In genomic region chr17:58513913-58514794, GRCh38 we compare ENCODE assay signal across 8 cellular contexts. TPM values are rescaled to one million over a fixed set of nuclear protein-coding genes. Genes with fewer than 3 reads are reported as not detected.
DNase-seq lines count a peak whose midpoint lies in the region; ATAC-seq and TF ChIP-seq lines count a peak whose summit lies in the region.

MTMR4 (minus strand) TSS chr17:58514638; CDS start chr17:58514407, 231 bp downstream.

- H3K36me3 Mint-ChIP-seq in neural crest cell (ENCODE audit: low read depth), result peaks cover 16% of the 10 kb centered on the region

- H3K4me1 ChIP-seq in SJCRH30, result peaks cover 9% of the 10 kb centered on the region; the same call in 1 of the 2 replicates

- H3K27ac ChIP-seq in SJCRH30, result peak within 1 kb of the TSS; percentile 59

- no peaks in the 10 kb centered on the region for H3K9me3 ChIP-seq in SJCRH30 (replicated peaks)

- H3K4me3 Mint-ChIP-seq in neural crest cell, result peak within 1 kb of the TSS; percentile 96
- H3K4me3 Mint-ChIP-seq in stimulated activated naive CD8-positive, alpha-beta T cell treated with anti-CD3 and anti-CD28 coated beads, Interleukin-15, amount 100 ng/mL, for 72 hours, result peak within 1 kb of the TSS; percentile 89 to 97

- DNase-seq in M059J (ENCODE audit: low read depth), result peak; percentile 69
- DNase-seq in SJCRH30, result peak; percentile 83 to 85
- DNase-seq in activated gamma-delta T cell treated with anti-CD3 and anti-CD28 coated beads, Interleukin-2, amount 50 U/mL, for 16 hours (ENCODE audit: low read depth), result peak; percentile 57
- peak; percentile 57 for DNase-seq in foreskin melanocyte
- DNase-seq in neural crest cell (ENCODE audit: low read depth, low spot score), result peak; percentile 79
- peak; percentile 68 to 76 for DNase-seq in stimulated activated naive CD8-positive, alpha-beta T cell treated with anti-CD3 and anti-CD28 coated beads, Interleukin-15, amount 100 ng/mL, for 72 hours

- ATAC-seq in stimulated activated naive CD8-positive, alpha-beta T cell treated with anti-CD3 and anti-CD28 coated beads, Interleukin-15, amount 100 ng/mL, for 72 hours, result peak; percentile 8
- no peak for ATAC-seq in HG03442 (IDR thresholded peaks at IDR 0.05; ENCODE audit: unreplicated experiment)

- H3K9me3 Mint-ChIP-seq in neural crest cell, result no peaks in the 10 kb centered on the region
- no peaks in the 10 kb centered on the region for H3K9me3 Mint-ChIP-seq in stimulated activated naive CD8-positive, alpha-beta T cell treated with anti-CD3 and anti-CD28 coated beads, Interleukin-15, amount 100 ng/mL, for 72 hours

- peaks cover 13% of the 10 kb centered on the region; the same call in 1 of the 2 replicates for H3K36me3 ChIP-seq in SJCRH30

- peak within 1 kb of the TSS; percentile 53 for H3K4me3 ChIP-seq in GM12875 (ENCODE audit: low read depth, low read length)
- peak within 1 kb of the TSS; percentile 84 for H3K4me3 ChIP-seq in SJCRH30

- H3K4me1 Mint-ChIP-seq in neural crest cell, result peaks cover 49% of the 10 kb centered on the region
- H3K4me1 Mint-ChIP-seq in stimulated activated naive CD8-positive, alpha-beta T cell treated with anti-CD3 and anti-CD28 coated beads, Interleukin-15, amount 100 ng/mL, for 72 hours, result peaks cover 73% of the 10 kb centered on the region

- TF ChIP-seq CTCF in GM12875 (IDR thresholded peaks at IDR 0.05; ENCODE audit: borderline replicate concordance, insufficient read depth, low read depth, low read length), result no peak
- TF ChIP-seq CTCF in neural crest cell (conservative IDR thresholded peaks at IDR 0.05), result no peak

- H3K27me3 ChIP-seq in SJCRH30, result no peaks in the 10 kb centered on the region

- peak within 1 kb of the TSS; percentile 95 for H3K27ac Mint-ChIP-seq in neural crest cell (ENCODE audit: unreplicated experiment)
- H3K27ac Mint-ChIP-seq in stimulated activated naive CD8-positive, alpha-beta T cell treated with anti-CD3 and anti-CD28 coated beads, Interleukin-15, amount 100 ng/mL, for 72 hours, result peak within 1 kb of the TSS; percentile 75 to 82

- H3K27me3 Mint-ChIP-seq in neural crest cell (ENCODE audit: low read depth), result peaks cover 2% of the 10 kb centered on the region
- H3K27me3 Mint-ChIP-seq in stimulated activated naive CD8-positive, alpha-beta T cell treated with anti-CD3 and anti-CD28 coated beads, Interleukin-15, amount 100 ng/mL, for 72 hours, result no peaks in the 10 kb centered on the region

RNA-seq across cellular contexts. Expression of gene MTMR4, which starts in this region (rescaled TPM):
- total RNA-seq in M059J (2014; rRNA removed; shearing (Covaris generic)), result 24.4 and 32.5 TPM in 2 replicates
- 37.3 and 42.2 TPM in 2 replicates for total RNA-seq in SJCRH30 (2014; rRNA removed; shearing (Covaris generic))
- 97.4 and 102 TPM in 2 replicates for total RNA-seq in neural crest cell
